2 cellular contexts compared by ENCODE assay signal in genomic region chr4:127352220-127352619, GRCh38.
TF ChIP-seq lines count a peak whose summit lies in the region.

No MANE protein-coding gene starts in this region.

TF ChIP-seq in H1, 55 proteins besides CTCF, POLR2A, EP300 and RAD21:
- TF ChIP-seq ASH2L (IDR thresholded peaks at IDR 0.05; ENCODE audit: low read length): no peak
- TF ChIP-seq NANOG (IDR thresholded peaks at IDR 0.05; ENCODE audit: insufficient read depth, low read depth, low read length, poor library complexity, severe bottlenecking): no peak
- no peak for TF ChIP-seq CTBP2 (IDR thresholded peaks at IDR 0.05; ENCODE audit: borderline replicate concordance, insufficient read depth, insufficient read length, low read length)
- no peak for TF ChIP-seq YY1 (IDR thresholded peaks at IDR 0.05; ENCODE audit: low read depth, low read length)
- TF ChIP-seq CHD7 (IDR thresholded peaks at IDR 0.05; ENCODE audit: insufficient replicate concordance, low read length): no peak
- no peak for TF ChIP-seq SP4 (IDR thresholded peaks at IDR 0.05; ENCODE audit: low read length)
- TF ChIP-seq CHD2 (IDR thresholded peaks at IDR 0.05; ENCODE audit: low read length): no peak
- TF ChIP-seq KDM5A (IDR thresholded peaks at IDR 0.05; ENCODE audit: low read length): no peak
- TF ChIP-seq SAP30 (IDR thresholded peaks at IDR 0.05; ENCODE audit: insufficient read depth, insufficient replicate concordance, low read length): no peak
- no peak for TF ChIP-seq RBBP5 (IDR thresholded peaks at IDR 0.05; ENCODE audit: borderline replicate concordance, low read depth, low read length)
- TF ChIP-seq KDM1A (IDR thresholded peaks at IDR 0.05; ENCODE audit: borderline replicate concordance, low read length): no peak
- no peak for TF ChIP-seq CBX8 (IDR thresholded peaks at IDR 0.05; ENCODE audit: borderline replicate concordance, low read depth, low read length)
- no peak for TF ChIP-seq POLR2AphosphoS5 (IDR thresholded peaks at IDR 0.05; ENCODE audit: low read depth, low read length)
- no peak for TF ChIP-seq JUN (IDR thresholded peaks at IDR 0.05; ENCODE audit: low read depth, low read length)
- no peak for TF ChIP-seq ATF3 (IDR thresholded peaks at IDR 0.05; ENCODE audit: insufficient read depth, low read depth, low read length)
- TF ChIP-seq SP2 (IDR thresholded peaks at IDR 0.05; ENCODE audit: low read length): no peak

TF ChIP-seq in HEK293T, 16 proteins besides CTCF, POLR2A, EP300 and RAD21:
- no peak for TF ChIP-seq ARNT (IDR thresholded peaks at IDR 0.05)
